Comparison of ENCODE assay signal across 17 cellular contexts in genomic region chr2:95552911-95553310, GRCh38. TPM values are rescaled to one million over a fixed set of nuclear protein-coding genes. Genes with fewer than 3 reads are reported as not detected.
DNase-seq lines count a peak whose midpoint lies in the region; FAIRE-seq and TF ChIP-seq lines count a peak whose summit lies in the region.
"Had no signal": no experiment of that assay in that cellular context is flagged by ENCODE, and none has a peak within 500 bp of the region (broad histone marks: within the 10 kb centered on the region; RNA-seq: fewer than 3 reads in every experiment).

No MANE protein-coding gene starts in this region.

- peak; percentile 93 for FAIRE-seq in GM12892 (lab: Jason Lieb, UNC)

- H3K4me1 Mint-ChIP-seq in mesothelial cell of epicardium = no peaks in the 10 kb centered on the region
- H3K4me1 Mint-ChIP-seq: activated naive CD4-positive, alpha-beta T cell treated with anti-CD3 and anti-CD28 coated beads, Interleukin-2, amount 50 U/mL, for 24 hours had no signal

- no peak for DNase-seq in GM12892 (ENCODE audit: insufficient read length)
- DNase-seq in NCI-H1694 (lab: John Stamatoyannopoulos, UW) = peak; percentile 52
- DNase-seq in foreskin fibroblast = peak; percentile 21 to 65
- peak; percentile 9 for DNase-seq in renal cortical epithelial cell (ENCODE audit: low read depth)
- DNase-seq in SIG-M5 treated with dmso at 0.1 percent for 504 hours (lab: John Stamatoyannopoulos, UW; ENCODE audit: unreplicated experiment) = no peak
- no peak for DNase-seq in mesothelial cell of epicardium (ENCODE audit: low spot score in 2 of 2, unreplicated experiment in 2 of 2)
- no peak for DNase-seq in stimulated activated naive CD4-positive, alpha-beta T cell treated with Interleukin-2 at 50 U/mL for 16 hours (lab: John Stamatoyannopoulos, UW)
- DNase-seq: activated CD4-positive, CD25-positive, alpha-beta regulatory T cell treated with anti-CD3 and anti-CD28 coated beads, Interleukin-2, amount 50 U/mL, for 72 hours; activated CD8-positive, alpha-beta memory T cell treated with anti-CD3 and anti-CD28 coated beads, Interleukin-2, amount 50 U/mL, for 48 hours; kidney; NCI-H2029; NCI-H526 treated with DMSO at 0.1 percent for 48 hours; stimulated activated CD4-positive, alpha-beta T cell treated with anti-CD3 and anti-CD28 coated beads, Interleukin-12 subunit alpha, Interleukin-12 subunit beta, amount 100 ng/mL, for 4 hours; T-helper 2 cell had no signal

- H3K36me3 Mint-ChIP-seq in mesothelial cell of epicardium = no peaks in the 10 kb centered on the region
- H3K36me3 Mint-ChIP-seq: activated naive CD4-positive, alpha-beta T cell treated with anti-CD3 and anti-CD28 coated beads, Interleukin-2, amount 50 U/mL, for 24 hours had no signal

- no peak for TF ChIP-seq CTCF in foreskin fibroblast (IDR thresholded peaks at IDR 0.05; ENCODE audit: low read depth, low read length)
- no peak for TF ChIP-seq CTCF in mesothelial cell of epicardium (IDR thresholded peaks at IDR 0.05; ENCODE audit: unreplicated experiment)

- H3K27ac Mint-ChIP-seq in mesothelial cell of epicardium = no peak overlapping the region
- H3K27ac Mint-ChIP-seq: activated naive CD4-positive, alpha-beta T cell treated with anti-CD3 and anti-CD28 coated beads, Interleukin-2, amount 50 U/mL, for 24 hours had no signal

- H3K4me3 ChIP-seq in foreskin fibroblast (ENCODE audit: low read depth in 1 of 2, low read length in 2 of 2) = no peak overlapping the region

- H3K4me3 Mint-ChIP-seq in mesothelial cell of epicardium = no peak overlapping the region
- H3K4me3 Mint-ChIP-seq: activated naive CD4-positive, alpha-beta T cell treated with anti-CD3 and anti-CD28 coated beads, Interleukin-2, amount 50 U/mL, for 24 hours had no signal

- no peaks in the 10 kb centered on the region for H3K9me3 Mint-ChIP-seq in mesothelial cell of epicardium
- H3K9me3 Mint-ChIP-seq: activated naive CD4-positive, alpha-beta T cell treated with anti-CD3 and anti-CD28 coated beads, Interleukin-2, amount 50 U/mL, for 24 hours had no signal

- no peak for TF ChIP-seq POLR2A in GM12892 (IDR thresholded peaks at IDR 0.05; ENCODE audit: low read depth, low read length)

- H3K27me3 Mint-ChIP-seq in mesothelial cell of epicardium (ENCODE audit: low read depth) = peaks cover 8% of the 10 kb centered on the region

RNA-seq across cellular contexts. Expression of gene TRIM43, which starts 38.9 kb away (rescaled TPM):
- polyA plus RNA-seq in GM12892 (2012; ENCODE audit: missing spikeins) = not detected
- 0.05 TPM in 1 of 2 replicates, not detected in the other for total RNA-seq in renal cortical epithelial cell
- total RNA-seq in mesothelial cell of epicardium = not detected in 3 replicates
- total RNA-seq: kidney, mucosa of gallbladder, omental fat pad had no signal

Comparison
In these comparisons a context has a peak if more than half of its experiments do, and no peak if none do; other contexts are left out.
1. DNase-seq: peak in NCI-H1694 (single experiment), foreskin fibroblast (2 of 2) and renal cortical epithelial cell (single experiment); none in GM12892 (single experiment), SIG-M5 treated with dmso at 0.1 percent for 504 hours (single experiment), mesothelial cell of epicardium (0 of 2) and stimulated activated naive CD4-positive, alpha-beta T cell treated with Interleukin-2 at 50 U/mL for 16 hours (single experiment).